In genomic region chr15:77993374-77993911, GRCh38 we compare ENCODE assay signal across 11 cellular contexts.
DNase-seq lines count a peak whose midpoint lies in the region; ATAC-seq, FAIRE-seq and TF ChIP-seq lines count a peak whose summit lies in the region.
"Had no signal": no experiment of that assay in that cellular context is flagged by ENCODE, and none has a peak within 500 bp of the region (broad histone marks: within the 10 kb centered on the region; RNA-seq: fewer than 3 reads in every experiment).

No MANE protein-coding gene starts in this region.

- intact Hi-C loops in pancreas (cut with DNase I): loop anchor here in 1 of 3 donors (10.0 kb wide), 1 partner anchor 111 kb away; no protein-coding TSS in a partner anchor

- no peak for FAIRE-seq in pancreas (lab: Jason Lieb, UNC)

- peaks cover 8% of the 10 kb centered on the region for H3K27me3 Mint-ChIP-seq in endothelial cell (ENCODE audit: unreplicated experiment)

- H3K4me3 Mint-ChIP-seq in endothelial cell (ENCODE audit: unreplicated experiment): peak overlapping the region; percentile 65

- peak overlapping the region in 6 of 10 experiments; percentile 1 to 31 (median 14); a peak in 4 of 20 replicates for H3K4me3 ChIP-seq in BLaER1 treated with 17β-estradiol and CSF1 and Interleukin-3, amounts not matched to agents 10 nM and 100 nM
- H3K4me3 ChIP-seq in NT2/D1 (ENCODE audit: insufficient read length, low read depth) (no peak overlapping the region), pancreas (no peak overlapping the region)

- H3K9ac ChIP-seq in BLaER1 treated with 17β-estradiol and CSF1 and Interleukin-3, amounts not matched to agents 10 nM and 100 nM: peak overlapping the region; percentile 70 to 81 (median 78); a peak in 20 of 22 replicates
- H3K9ac ChIP-seq in NT2/D1 (ENCODE audit: insufficient read length, low read depth): peak overlapping the region; percentile 10

- H3K4me1 Mint-ChIP-seq in endothelial cell (ENCODE audit: unreplicated experiment): no peaks in the 10 kb centered on the region

- 76 to 78% methylated on average over 15 of the region's 15 CpGs for WGBS in pancreas, 2 donors

- peak overlapping the region in 10 of 11 experiments; percentile 76 to 91 (median 86); a peak in 21 of 22 replicates for H3K27ac ChIP-seq in BLaER1 treated with 17β-estradiol and CSF1 and Interleukin-3, amounts not matched to agents 10 nM and 100 nM
- H3K27ac ChIP-seq in pancreas: peak overlapping the region; percentile 44 to 91 (median 76)
- H3K27ac ChIP-seq: HL-60 had no signal

- no peaks in the 10 kb centered on the region for H3K9me3 Mint-ChIP-seq in endothelial cell (ENCODE audit: unreplicated experiment)

- peak overlapping the region; percentile 79 to 98 (median 93) for H3K4me2 ChIP-seq in BLaER1 treated with 17β-estradiol and CSF1 and Interleukin-3, amounts not matched to agents 10 nM and 100 nM

- peaks cover 6% of the 10 kb centered on the region for H3K36me3 Mint-ChIP-seq in endothelial cell (ENCODE audit: low read depth, unreplicated experiment)

- no peaks in the 10 kb centered on the region for H3K9me3 ChIP-seq in BLaER1 treated with 17β-estradiol and CSF1 and Interleukin-3, amounts not matched to agents 10 nM and 100 nM (replicated peaks in 1 of 11)
- no peaks in the 10 kb centered on the region for H3K9me3 ChIP-seq in NT2/D1 (ENCODE audit: insufficient read depth, low read length)
- H3K9me3 ChIP-seq in pancreas: no peaks in the 10 kb centered on the region

- DNase-seq in NT2/D1 (ENCODE audit: low read depth, low spot score) (no peak), endothelial cell (ENCODE audit: low spot score) (no peak), pancreas (peak in 1 of 6 donors; percentile 81), hypothalamus (lab: John Stamatoyannopoulos, UW) (no peak), NCI-H2196 treated with DMSO at 0.1 percent for 48 hours (lab: John Stamatoyannopoulos, UW; ENCODE audit: unreplicated experiment) (no peak), SK-N-DZ (ENCODE audit: low spot score) (no peak)
- DNase-seq in stimulated activated CD4-positive, alpha-beta T cell treated with anti-CD3 and anti-CD28 coated beads, Interleukin-12 subunit alpha, Interleukin-12 subunit beta, amount 100 ng/mL, for 4 hours: no peak
- DNase-seq: activated CD4-positive, alpha-beta T cell treated with anti-CD3 and anti-CD28 coated beads, Interleukin-2, amount 50 U/mL, for 4 hours; NCI-H2227 treated with DMSO at 0.1 percent for 48 hours had no signal

- H3K27ac Mint-ChIP-seq in endothelial cell (ENCODE audit: unreplicated experiment): no peak overlapping the region

- peaks cover 7 to 23% (median 16%) of the 10 kb centered on the region in 11 experiments; a peak in 20 of 22 replicates for H3K36me3 ChIP-seq in BLaER1 treated with 17β-estradiol and CSF1 and Interleukin-3, amounts not matched to agents 10 nM and 100 nM
- H3K36me3 ChIP-seq in NT2/D1 (ENCODE audit: insufficient read depth, insufficient read length, low read length) (peaks cover 13% of the 10 kb centered on the region), pancreas (peaks cover 0 to 3% (median 0%) of the 10 kb centered on the region in 3 donors)

- no peak for ATAC-seq in pancreas

- H3K27me3 ChIP-seq in BLaER1 treated with 17β-estradiol and CSF1 and Interleukin-3, amounts not matched to agents 10 nM and 100 nM: no peaks in the 10 kb centered on the region
- no peaks in the 10 kb centered on the region for H3K27me3 ChIP-seq in NT2/D1 (ENCODE audit: insufficient read depth, insufficient read length)
- no peaks in the 10 kb centered on the region for H3K27me3 ChIP-seq in pancreas

- peaks cover 73 to 99% (median 96%) of the 10 kb centered on the region in 10 experiments for H3K4me1 ChIP-seq in BLaER1 treated with 17β-estradiol and CSF1 and Interleukin-3, amounts not matched to agents 10 nM and 100 nM
- H3K4me1 ChIP-seq in NT2/D1 (ENCODE audit: insufficient read depth, insufficient read length) (peaks cover 18% of the 10 kb centered on the region), pancreas (peaks cover 11 to 30% (median 25%) of the 10 kb centered on the region in 3 donors)

- TF ChIP-seq CTCF in endothelial cell (IDR thresholded peaks at IDR 0.05; ENCODE audit: unreplicated experiment) (no peak), pancreas (IDR thresholded peaks at IDR 0.05) (no peak)

- peaks cover 4 to 43% (median 23%) of the 10 kb centered on the region in 11 experiments; a peak in 13 of 22 replicates for H4K20me1 ChIP-seq in BLaER1 treated with 17β-estradiol and CSF1 and Interleukin-3, amounts not matched to agents 10 nM and 100 nM

Comparison
In these comparisons a context has a peak if more than half of its experiments do, and no peak if none do; other contexts are left out.
1. H3K4me3 ChIP-seq: peak in BLaER1 treated with 17β-estradiol and CSF1 and Interleukin-3, amounts not matched to agents 10 nM and 100 nM (6 of 10); none in NT2/D1 (single experiment) and pancreas (0 of 4).